In the genomic region with DNA sequence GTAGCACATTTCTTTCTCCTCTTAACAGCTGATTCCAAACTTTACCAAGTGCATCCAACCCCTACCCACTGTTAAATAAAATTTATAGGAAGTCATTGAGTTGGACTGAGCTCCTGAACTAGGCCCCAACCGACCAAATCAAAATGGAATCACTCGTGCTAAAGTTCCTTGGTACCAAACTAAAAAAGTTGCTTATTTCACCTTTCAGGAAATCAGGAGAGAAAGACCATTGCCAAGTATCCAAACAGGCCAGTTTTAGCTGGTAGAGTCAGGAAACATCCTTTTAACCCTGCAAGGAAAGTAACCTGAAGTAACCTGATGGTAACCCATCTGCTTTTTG, we compare ENCODE assay signal across 1 cellular context.
TF ChIP-seq lines count a peak whose summit lies in the region.

No MANE protein-coding gene starts in this region.

TF ChIP-seq in GM12878, 131 proteins besides CTCF, POLR2A, EP300 and RAD21:
- TF ChIP-seq, protein P1, sequence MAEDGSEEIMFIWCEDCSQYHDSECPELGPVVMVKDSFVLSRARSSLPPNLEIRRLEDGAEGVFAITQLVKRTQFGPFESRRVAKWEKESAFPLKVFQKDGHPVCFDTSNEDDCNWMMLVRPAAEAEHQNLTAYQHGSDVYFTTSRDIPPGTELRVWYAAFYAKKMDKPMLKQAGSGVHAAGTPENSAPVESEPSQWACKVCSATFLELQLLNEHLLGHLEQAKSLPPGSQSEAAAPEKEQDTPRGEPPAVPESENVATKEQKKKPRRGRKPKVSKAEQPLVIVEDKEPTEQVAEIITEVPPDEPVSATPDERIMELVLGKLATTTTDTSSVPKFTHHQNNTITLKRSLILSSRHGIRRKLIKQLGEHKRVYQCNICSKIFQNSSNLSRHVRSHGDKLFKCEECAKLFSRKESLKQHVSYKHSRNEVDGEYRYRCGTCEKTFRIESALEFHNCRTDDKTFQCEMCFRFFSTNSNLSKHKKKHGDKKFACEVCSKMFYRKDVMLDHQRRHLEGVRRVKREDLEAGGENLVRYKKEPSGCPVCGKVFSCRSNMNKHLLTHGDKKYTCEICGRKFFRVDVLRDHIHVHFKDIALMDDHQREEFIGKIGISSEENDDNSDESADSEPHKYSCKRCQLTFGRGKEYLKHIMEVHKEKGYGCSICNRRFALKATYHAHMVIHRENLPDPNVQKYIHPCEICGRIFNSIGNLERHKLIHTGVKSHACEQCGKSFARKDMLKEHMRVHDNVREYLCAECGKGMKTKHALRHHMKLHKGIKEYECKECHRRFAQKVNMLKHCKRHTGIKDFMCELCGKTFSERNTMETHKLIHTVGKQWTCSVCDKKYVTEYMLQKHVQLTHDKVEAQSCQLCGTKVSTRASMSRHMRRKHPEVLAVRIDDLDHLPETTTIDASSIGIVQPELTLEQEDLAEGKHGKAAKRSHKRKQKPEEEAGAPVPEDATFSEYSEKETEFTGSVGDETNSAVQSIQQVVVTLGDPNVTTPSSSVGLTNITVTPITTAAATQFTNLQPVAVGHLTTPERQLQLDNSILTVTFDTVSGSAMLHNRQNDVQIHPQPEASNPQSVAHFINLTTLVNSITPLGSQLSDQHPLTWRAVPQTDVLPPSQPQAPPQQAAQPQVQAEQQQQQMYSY (CRISPR knock-in tag; IDR thresholded peaks at IDR 0.05): peak; percentile 79; the same call in 1 of the 2 replicates
- TF ChIP-seq, protein P2, sequence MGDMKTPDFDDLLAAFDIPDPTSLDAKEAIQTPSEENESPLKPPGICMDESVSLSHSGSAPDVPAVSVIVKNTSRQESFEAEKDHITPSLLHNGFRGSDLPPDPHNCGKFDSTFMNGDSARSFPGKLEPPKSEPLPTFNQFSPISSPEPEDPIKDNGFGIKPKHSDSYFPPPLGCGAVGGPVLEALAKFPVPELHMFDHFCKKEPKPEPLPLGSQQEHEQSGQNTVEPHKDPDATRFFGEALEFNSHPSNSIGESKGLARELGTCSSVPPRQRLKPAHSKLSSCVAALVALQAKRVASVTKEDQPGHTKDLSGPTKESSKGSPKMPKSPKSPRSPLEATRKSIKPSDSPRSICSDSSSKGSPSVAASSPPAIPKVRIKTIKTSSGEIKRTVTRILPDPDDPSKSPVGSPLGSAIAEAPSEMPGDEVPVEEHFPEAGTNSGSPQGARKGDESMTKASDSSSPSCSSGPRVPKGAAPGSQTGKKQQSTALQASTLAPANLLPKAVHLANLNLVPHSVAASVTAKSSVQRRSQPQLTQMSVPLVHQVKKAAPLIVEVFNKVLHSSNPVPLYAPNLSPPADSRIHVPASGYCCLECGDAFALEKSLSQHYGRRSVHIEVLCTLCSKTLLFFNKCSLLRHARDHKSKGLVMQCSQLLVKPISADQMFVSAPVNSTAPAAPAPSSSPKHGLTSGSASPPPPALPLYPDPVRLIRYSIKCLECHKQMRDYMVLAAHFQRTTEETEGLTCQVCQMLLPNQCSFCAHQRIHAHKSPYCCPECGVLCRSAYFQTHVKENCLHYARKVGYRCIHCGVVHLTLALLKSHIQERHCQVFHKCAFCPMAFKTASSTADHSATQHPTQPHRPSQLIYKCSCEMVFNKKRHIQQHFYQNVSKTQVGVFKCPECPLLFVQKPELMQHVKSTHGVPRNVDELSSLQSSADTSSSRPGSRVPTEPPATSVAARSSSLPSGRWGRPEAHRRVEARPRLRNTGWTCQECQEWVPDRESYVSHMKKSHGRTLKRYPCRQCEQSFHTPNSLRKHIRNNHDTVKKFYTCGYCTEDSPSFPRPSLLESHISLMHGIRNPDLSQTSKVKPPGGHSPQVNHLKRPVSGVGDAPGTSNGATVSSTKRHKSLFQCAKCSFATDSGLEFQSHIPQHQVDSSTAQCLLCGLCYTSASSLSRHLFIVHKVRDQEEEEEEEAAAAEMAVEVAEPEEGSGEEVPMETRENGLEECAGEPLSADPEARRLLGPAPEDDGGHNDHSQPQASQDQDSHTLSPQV (IDR thresholded peaks at IDR 0.05): 0 out of 2 replicates have a peak, but pooled peaks have one; percentile 45
- TF ChIP-seq ZNF687 (IDR thresholded peaks at IDR 0.05) (peak; percentile 53), ZNF207 (IDR thresholded peaks at IDR 0.05; ENCODE audit: borderline replicate concordance) (no peak)
TF ChIP-seq in GM12878: peak in this region for 3.
